9 cellular contexts compared by ENCODE assay signal in the genomic region with DNA sequence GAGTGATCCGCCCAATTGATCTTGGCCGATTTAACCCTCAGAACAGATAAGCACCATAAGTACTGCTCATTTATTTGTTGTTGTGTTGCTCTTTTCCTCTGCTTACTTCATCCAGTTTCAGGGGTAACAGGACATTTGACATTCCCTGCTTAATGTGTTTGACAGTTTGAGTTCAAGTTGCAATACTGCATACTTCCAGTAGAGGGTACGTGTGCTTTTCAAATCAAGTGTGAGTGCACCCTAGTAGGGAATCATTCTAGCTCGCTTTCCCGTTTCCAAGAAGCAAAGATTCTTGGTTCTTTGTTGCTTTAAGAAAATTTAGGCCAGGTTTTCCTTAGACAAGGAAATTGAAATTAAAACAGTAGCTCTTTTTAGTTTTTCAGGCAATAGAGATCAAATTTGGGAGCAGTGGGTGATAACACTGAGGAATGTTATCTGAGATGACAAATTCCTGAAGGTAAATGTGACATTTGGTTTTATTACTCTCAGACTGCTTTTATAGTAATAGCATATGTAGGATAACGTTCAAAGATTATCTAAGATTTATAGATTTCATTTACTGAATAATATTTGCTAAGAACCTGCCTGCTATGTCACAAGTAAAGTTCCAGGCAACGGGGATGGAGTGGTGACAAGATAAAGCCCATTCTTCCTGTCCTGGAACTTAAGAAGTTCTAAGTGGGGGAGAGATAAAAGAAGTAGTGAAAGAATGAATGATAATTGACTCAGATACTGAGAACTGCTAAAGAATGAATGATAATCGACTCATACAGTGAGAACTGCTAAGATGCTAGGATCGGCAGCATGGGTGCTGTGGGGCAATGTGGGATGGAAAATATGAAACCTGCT.
DNase-seq lines count a peak whose midpoint lies in the region; ATAC-seq and TF ChIP-seq lines count a peak whose summit lies in the region.
"Had no signal": no experiment of that assay in that cellular context is flagged by ENCODE, and none has a peak within 500 bp of the region (broad histone marks: within the 10 kb centered on the region; RNA-seq: fewer than 3 reads in every experiment).

No MANE protein-coding gene starts in this region.

- peak; percentile 53 for ATAC-seq in stimulated activated naive CD8-positive, alpha-beta T cell treated with anti-CD3 and anti-CD28 coated beads, Interleukin-15, amount 100 ng/mL, for 72 hours
- no peak for ATAC-seq in stimulated activated naive CD8-positive, alpha-beta T cell treated with anti-CD3 and anti-CD28 coated beads, Interleukin-15, Interleukin-2, amounts not matched to agents 100 U/mL and 50 U/mL, for 24 hours
- no peak for ATAC-seq in HG03457 (IDR thresholded peaks at IDR 0.05; ENCODE audit: unreplicated experiment)

- no peaks in the 10 kb centered on the region for H3K9me2 ChIP-seq in hepatocyte (replicated peaks; ENCODE audit: insufficient read depth)

- H3K36me3 ChIP-seq in ascending aorta (no peaks in the 10 kb centered on the region), hepatocyte (replicated peaks; ENCODE audit: insufficient read depth, low read depth) (no peaks in the 10 kb centered on the region)

- H3K9me3 ChIP-seq in ascending aorta (no peaks in the 10 kb centered on the region), hepatocyte (ENCODE audit: low read depth) (no peaks in the 10 kb centered on the region)

- H3K4me1 ChIP-seq in ascending aorta: no peaks in the 10 kb centered on the region
- H3K4me1 ChIP-seq in hepatocyte (ENCODE audit: insufficient read depth): no peaks in the 10 kb centered on the region

- H3K36me3 Mint-ChIP-seq in HFFc6 (ENCODE audit: low read depth): no peaks in the 10 kb centered on the region

- TF ChIP-seq CTCF in HFFc6 (IDR thresholded peaks at IDR 0.05): peak; percentile 94
- TF ChIP-seq CTCF in ascending aorta (IDR thresholded peaks at IDR 0.05): peak; percentile 30 to 74 (median 73)
- TF ChIP-seq CTCF in hepatocyte (IDR thresholded peaks at IDR 0.05; ENCODE audit: poor library complexity): peak; percentile 82

- H3K27me3 Mint-ChIP-seq in stimulated activated naive CD8-positive, alpha-beta T cell treated with anti-CD3 and anti-CD28 coated beads, Interleukin-15, amount 100 ng/mL, for 72 hours: peaks cover 61% of the 10 kb centered on the region
- peaks cover 1% of the 10 kb centered on the region; the same call in 1 of the 2 replicates for H3K27me3 Mint-ChIP-seq in HFFc6 (ENCODE audit: insufficient read depth)

- H3K79me2 ChIP-seq in hepatocyte: no peaks in the 10 kb centered on the region

- intact Hi-C loops in ascending aorta (cut with DNase I): loop anchor here (5.0 kb wide), 1 partner anchor 641 kb away; no protein-coding TSS in a partner anchor

- no peak overlapping the region for H3K27ac Mint-ChIP-seq in stimulated activated naive CD8-positive, alpha-beta T cell treated with anti-CD3 and anti-CD28 coated beads, Interleukin-15, amount 100 ng/mL, for 72 hours
- no peak overlapping the region for H3K27ac Mint-ChIP-seq in HFFc6
- H3K27ac Mint-ChIP-seq: dendritic cell treated with granulocyte-macrophage colony-stimulating factor and Interleukin-4, amounts not matched to agents 40 ng/mL and 50 ng/mL, for 4 days had no signal

- no peaks in the 10 kb centered on the region for H4K20me1 ChIP-seq in hepatocyte (ENCODE audit: insufficient read depth, poor library complexity, severe bottlenecking)

- H3K4me3 Mint-ChIP-seq in stimulated activated naive CD8-positive, alpha-beta T cell treated with anti-CD3 and anti-CD28 coated beads, Interleukin-15, amount 100 ng/mL, for 72 hours: no peak overlapping the region
- no peak overlapping the region for H3K4me3 Mint-ChIP-seq in HFFc6
- H3K4me3 Mint-ChIP-seq: dendritic cell treated with granulocyte-macrophage colony-stimulating factor and Interleukin-4, amounts not matched to agents 40 ng/mL and 50 ng/mL, for 4 days had no signal

- H3K27ac ChIP-seq in ascending aorta: no peak overlapping the region
- H3K27ac ChIP-seq in hepatocyte: no peak overlapping the region

- 18% methylated on average over 9 of the region's 9 CpGs for WGBS in hepatocyte (ENCODE audit: low lambda C conversion rate, missing lambda C conversion rate)

- H3K9me3 Mint-ChIP-seq in stimulated activated naive CD8-positive, alpha-beta T cell treated with anti-CD3 and anti-CD28 coated beads, Interleukin-15, amount 100 ng/mL, for 72 hours: no peaks in the 10 kb centered on the region
- H3K9me3 Mint-ChIP-seq in HFFc6: no peaks in the 10 kb centered on the region
- H3K9me3 Mint-ChIP-seq: dendritic cell treated with granulocyte-macrophage colony-stimulating factor and Interleukin-4, amounts not matched to agents 40 ng/mL and 50 ng/mL, for 4 days had no signal

- H3K4me2 ChIP-seq in hepatocyte: no peak overlapping the region

- DNase-seq in stimulated activated naive CD8-positive, alpha-beta T cell treated with anti-CD3 and anti-CD28 coated beads, Interleukin-15, amount 100 ng/mL, for 72 hours: no peak
- DNase-seq in stimulated activated naive CD8-positive, alpha-beta T cell treated with anti-CD3 and anti-CD28 coated beads, Interleukin-15, Interleukin-2, amounts not matched to agents 100 U/mL and 50 U/mL, for 24 hours: no peak
- peak; percentile 49 for DNase-seq in HFFc6
- DNase-seq in NCI-H146 treated with DMSO at 0.1 percent for 48 hours (lab: John Stamatoyannopoulos, UW; ENCODE audit: unreplicated experiment): peak; percentile 6
- DNase-seq in ascending aorta (ENCODE audit: low spot score in 2 of 2): no peak
- peak; percentile 79 for DNase-seq in hepatocyte (ENCODE audit: low spot score)
- peak; percentile 49 for DNase-seq in stromal cell of bone marrow (ENCODE audit: low read depth)

- H2AFZ ChIP-seq in hepatocyte: no peak overlapping the region

- H3K4me3 ChIP-seq in ascending aorta (no peak overlapping the region), hepatocyte (no peak overlapping the region)

- H3K27me3 ChIP-seq in ascending aorta (no peaks in the 10 kb centered on the region), hepatocyte (peaks cover 4% of the 10 kb centered on the region)

- H3K4me1 Mint-ChIP-seq in stimulated activated naive CD8-positive, alpha-beta T cell treated with anti-CD3 and anti-CD28 coated beads, Interleukin-15, amount 100 ng/mL, for 72 hours: no peaks in the 10 kb centered on the region
- peaks cover 51% of the 10 kb centered on the region for H3K4me1 Mint-ChIP-seq in HFFc6 (ENCODE audit: low read depth)

Comparison
In these comparisons a context has a peak if more than half of its experiments do, and no peak if none do; other contexts are left out.
1. DNase-seq: peak in HFFc6 (single experiment), NCI-H146 treated with DMSO at 0.1 percent for 48 hours (single experiment), hepatocyte (single experiment) and stromal cell of bone marrow (single experiment); none in stimulated activated naive CD8-positive, alpha-beta T cell treated with anti-CD3 and anti-CD28 coated beads, Interleukin-15, amount 100 ng/mL, for 72 hours (0 of 2), stimulated activated naive CD8-positive, alpha-beta T cell treated with anti-CD3 and anti-CD28 coated beads, Interleukin-15, Interleukin-2, amounts not matched to agents 100 U/mL and 50 U/mL, for 24 hours (single experiment) and ascending aorta (0 of 2).
2. Peak in every context shown above with its lines, with median percentiles within 50 percentile points of each other: CTCF ChIP-seq.